ENCODE assay signal across 1 cellular context in genomic region chr4:143455211-143455610, GRCh38.
TF ChIP-seq lines count a peak whose summit lies in the region.

No MANE protein-coding gene starts in this region.

TF ChIP-seq in GM23338, 12 proteins besides CTCF, POLR2A, EP300 and RAD21 (continued from another document):
- TF ChIP-seq, protein P1, sequence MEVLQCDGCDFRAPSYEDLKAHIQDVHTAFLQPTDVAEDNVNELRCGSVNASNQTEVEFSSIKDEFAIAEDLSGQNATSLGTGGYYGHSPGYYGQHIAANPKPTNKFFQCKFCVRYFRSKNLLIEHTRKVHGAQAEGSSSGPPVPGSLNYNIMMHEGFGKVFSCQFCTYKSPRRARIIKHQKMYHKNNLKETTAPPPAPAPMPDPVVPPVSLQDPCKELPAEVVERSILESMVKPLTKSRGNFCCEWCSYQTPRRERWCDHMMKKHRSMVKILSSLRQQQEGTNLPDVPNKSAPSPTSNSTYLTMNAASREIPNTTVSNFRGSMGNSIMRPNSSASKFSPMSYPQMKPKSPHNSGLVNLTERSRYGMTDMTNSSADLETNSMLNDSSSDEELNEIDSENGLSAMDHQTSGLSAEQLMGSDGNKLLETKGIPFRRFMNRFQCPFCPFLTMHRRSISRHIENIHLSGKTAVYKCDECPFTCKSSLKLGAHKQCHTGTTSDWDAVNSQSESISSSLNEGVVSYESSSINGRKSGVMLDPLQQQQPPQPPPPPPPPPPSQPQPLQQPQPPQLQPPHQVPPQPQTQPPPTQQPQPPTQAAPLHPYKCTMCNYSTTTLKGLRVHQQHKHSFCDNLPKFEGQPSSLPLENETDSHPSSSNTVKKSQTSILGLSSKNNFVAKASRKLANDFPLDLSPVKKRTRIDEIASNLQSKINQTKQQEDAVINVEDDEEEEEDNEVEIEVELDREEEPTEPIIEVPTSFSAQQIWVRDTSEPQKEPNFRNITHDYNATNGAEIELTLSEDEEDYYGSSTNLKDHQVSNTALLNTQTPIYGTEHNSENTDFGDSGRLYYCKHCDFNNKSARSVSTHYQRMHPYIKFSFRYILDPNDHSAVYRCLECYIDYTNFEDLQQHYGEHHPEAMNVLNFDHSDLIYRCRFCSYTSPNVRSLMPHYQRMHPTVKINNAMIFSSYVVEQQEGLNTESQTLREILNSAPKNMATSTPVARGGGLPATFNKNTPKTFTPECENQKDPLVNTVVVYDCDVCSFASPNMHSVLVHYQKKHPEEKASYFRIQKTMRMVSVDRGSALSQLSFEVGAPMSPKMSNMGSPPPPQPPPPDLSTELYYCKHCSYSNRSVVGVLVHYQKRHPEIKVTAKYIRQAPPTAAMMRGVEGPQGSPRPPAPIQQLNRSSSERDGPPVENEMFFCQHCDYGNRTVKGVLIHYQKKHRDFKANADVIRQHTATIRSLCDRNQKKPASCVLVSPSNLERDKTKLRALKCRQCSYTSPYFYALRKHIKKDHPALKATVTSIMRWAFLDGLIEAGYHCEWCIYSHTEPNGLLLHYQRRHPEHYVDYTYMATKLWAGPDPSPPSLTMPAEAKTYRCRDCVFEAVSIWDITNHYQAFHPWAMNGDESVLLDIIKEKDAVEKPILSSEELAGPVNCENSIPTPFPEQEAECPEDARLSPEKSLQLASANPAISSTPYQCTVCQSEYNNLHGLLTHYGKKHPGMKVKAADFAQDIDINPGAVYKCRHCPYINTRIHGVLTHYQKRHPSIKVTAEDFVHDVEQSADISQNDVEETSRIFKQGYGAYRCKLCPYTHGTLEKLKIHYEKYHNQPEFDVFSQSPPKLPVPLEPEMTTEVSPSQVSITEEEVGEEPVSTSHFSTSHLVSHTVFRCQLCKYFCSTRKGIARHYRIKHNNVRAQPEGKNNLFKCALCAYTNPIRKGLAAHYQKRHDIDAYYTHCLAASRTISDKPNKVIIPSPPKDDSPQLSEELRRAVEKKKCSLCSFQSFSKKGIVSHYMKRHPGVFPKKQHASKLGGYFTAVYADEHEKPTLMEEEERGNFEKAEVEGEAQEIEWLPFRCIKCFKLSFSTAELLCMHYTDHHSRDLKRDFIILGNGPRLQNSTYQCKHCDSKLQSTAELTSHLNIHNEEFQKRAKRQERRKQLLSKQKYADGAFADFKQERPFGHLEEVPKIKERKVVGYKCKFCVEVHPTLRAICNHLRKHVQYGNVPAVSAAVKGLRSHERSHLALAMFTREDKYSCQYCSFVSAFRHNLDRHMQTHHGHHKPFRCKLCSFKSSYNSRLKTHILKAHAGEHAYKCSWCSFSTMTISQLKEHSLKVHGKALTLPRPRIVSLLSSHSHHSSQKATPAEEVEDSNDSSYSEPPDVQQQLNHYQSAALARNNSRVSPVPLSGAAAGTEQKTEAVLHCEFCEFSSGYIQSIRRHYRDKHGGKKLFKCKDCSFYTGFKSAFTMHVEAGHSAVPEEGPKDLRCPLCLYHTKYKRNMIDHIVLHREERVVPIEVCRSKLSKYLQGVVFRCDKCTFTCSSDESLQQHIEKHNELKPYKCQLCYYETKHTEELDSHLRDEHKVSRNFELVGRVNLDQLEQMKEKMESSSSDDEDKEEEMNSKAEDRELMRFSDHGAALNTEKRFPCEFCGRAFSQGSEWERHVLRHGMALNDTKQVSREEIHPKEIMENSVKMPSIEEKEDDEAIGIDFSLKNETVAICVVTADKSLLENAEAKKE (CRISPR knock-in tag; IDR thresholded peaks at IDR 0.05), result no peak
- no peak for TF ChIP-seq EZH2 (IDR thresholded peaks at IDR 0.05; ENCODE audit: low read depth, unreplicated experiment)
